In genomic region chr12:52267266-52267665, GRCh38 we compare ENCODE assay signal across 20 cellular contexts. TPM values are rescaled to one million over a fixed set of nuclear protein-coding genes. Genes with fewer than 3 reads are reported as not detected.
DNase-seq lines count a peak whose midpoint lies in the region; TF ChIP-seq lines count a peak whose summit lies in the region.
"Had no signal": no experiment of that assay in that cellular context is flagged by ENCODE, and none has a peak within 500 bp of the region (broad histone marks: within the 10 kb centered on the region; RNA-seq: fewer than 3 reads in every experiment).

No MANE protein-coding gene starts in this region.

- intact Hi-C loops in breast epithelium (cut with DNase I; ENCODE audit: low total_unique reads) (no loop called here), MCF 10A (cut with micrococcal nuclease) (no loop called here), posterior vena cava (cut with DNase I) (no loop called here)

- H3K9me3 ChIP-seq in breast epithelium = no peaks in the 10 kb centered on the region
- peaks cover 0 to 2% (median 0%) of the 10 kb centered on the region in 4 donors for H3K9me3 ChIP-seq in Peyer's patch

- TF ChIP-seq POLR2A in breast epithelium (IDR thresholded peaks at IDR 0.05) (no peak), Peyer's patch (IDR thresholded peaks at IDR 0.05) (no peak)

- H3K4me3 ChIP-seq in breast epithelium (no peak overlapping the region), Peyer's patch (no peak overlapping the region)
- H3K4me3 ChIP-seq: BLaER1 treated with 17β-estradiol and CSF1 and Interleukin-3, amounts not matched to agents 10 nM and 100 nM; GM12878 had no signal

- BruUV-seq in MCF 10A (replicated peaks; lab: Mats Ljungman, UMichigan) = no TSS peak

- DNase-seq in breast epithelium (ENCODE audit: low spot score in 2 of 2) = peak in 1 of 2 donors; percentile 9
- DNase-seq in MCF 10A (ENCODE audit: unreplicated experiment) = no peak
- DNase-seq in posterior vena cava (ENCODE audit: low spot score) = peak; percentile 55
- DNase-seq in substantia nigra (lab: John Stamatoyannopoulos, UW) = no peak
- DNase-seq in iPS-NIHi11 (ENCODE audit: low spot score) = no peak
- DNase-seq in NCI-H524 (lab: John Stamatoyannopoulos, UW) = no peak
- DNase-seq in Peyer's patch = no peak
- DNase-seq: CD8-positive, alpha-beta T cell; DMS 273 treated with DMSO at 0.1 percent for 48 hours; DND-41; EL; GOT3; H7; HFFc6 had no signal

- H3K36me3 Mint-ChIP-seq in MCF 10A (ENCODE audit: insufficient read depth, unreplicated experiment) = no peaks in the 10 kb centered on the region
- H3K36me3 Mint-ChIP-seq: CD8-positive, alpha-beta T cell had no signal

- CTCF ChIA-PET in MCF 10A (lab: Yijun Ruan, JAX) = interaction anchor here (0.6 to 7.2 kb wide), 4 partner anchors 12 to 474 kb away, joined by 3 to 52 read pairs (median 4); no protein-coding TSS in a partner anchor

- H3K36me3 ChIP-seq in breast epithelium (no peaks in the 10 kb centered on the region), Peyer's patch (no peaks in the 10 kb centered on the region)
- H3K36me3 ChIP-seq: BLaER1 treated with 17β-estradiol and CSF1 and Interleukin-3, amounts not matched to agents 10 nM and 100 nM had no signal

- H3K27me3 Mint-ChIP-seq in MCF 10A (ENCODE audit: insufficient read depth, unreplicated experiment) = no peaks in the 10 kb centered on the region

- H3K4me1 ChIP-seq in breast epithelium (no peaks in the 10 kb centered on the region), Peyer's patch (no peaks in the 10 kb centered on the region)
- H3K4me1 ChIP-seq: BLaER1 treated with 17β-estradiol and CSF1 and Interleukin-3, amounts not matched to agents 10 nM and 100 nM had no signal

- POLR2A ChIA-PET in MCF 10A (lab: Yijun Ruan, JAX) = interaction anchor here (1.1 to 1.4 kb wide), 3 partner anchors 11 to 22 kb away, joined by 3 read pairs; no protein-coding TSS in a partner anchor

- H3K27me3 ChIP-seq in breast epithelium = no peaks in the 10 kb centered on the region
- H3K27me3 ChIP-seq in Peyer's patch = no peaks in the 10 kb centered on the region
- H3K27me3 ChIP-seq: BLaER1 treated with 17β-estradiol and CSF1 and Interleukin-3, amounts not matched to agents 10 nM and 100 nM had no signal

- no peak overlapping the region for H3K4me3 Mint-ChIP-seq in MCF 10A (ENCODE audit: unreplicated experiment)
- H3K4me3 Mint-ChIP-seq: B cell; CD8-positive, alpha-beta T cell; HFFc6 had no signal

- H3K27ac ChIP-seq in breast epithelium (peak overlapping the region; percentile 33 to 78), cingulate gyrus (ENCODE audit: low read depth, low read length) (peak overlapping the region; percentile 35), substantia nigra (ENCODE audit: low read depth, low read length, poor library complexity, severe bottlenecking) (peak overlapping the region; percentile 42), Peyer's patch (no peak overlapping the region)
- H3K27ac ChIP-seq: BLaER1 treated with 17β-estradiol and CSF1 and Interleukin-3, amounts not matched to agents 10 nM and 100 nM had no signal

- TF ChIP-seq CTCF in breast epithelium (IDR thresholded peaks at IDR 0.05) = no peak
- no peak for TF ChIP-seq CTCF in MCF 10A (IDR thresholded peaks at IDR 0.05; ENCODE audit: unreplicated experiment)
- TF ChIP-seq CTCF in Peyer's patch (IDR thresholded peaks at IDR 0.05) = no peak

- H3K27ac Mint-ChIP-seq in MCF 10A (ENCODE audit: low read depth, unreplicated experiment) = no peak overlapping the region
- H3K27ac Mint-ChIP-seq: B cell; CD8-positive, alpha-beta T cell; HFFc6 had no signal

- H3K9me3 Mint-ChIP-seq in MCF 10A (ENCODE audit: unreplicated experiment) = peaks cover 14% of the 10 kb centered on the region
- H3K9me3 Mint-ChIP-seq: CD8-positive, alpha-beta T cell; HFFc6 had no signal

- H3K4me1 Mint-ChIP-seq in MCF 10A (ENCODE audit: insufficient read depth, unreplicated experiment) = peaks cover 6% of the 10 kb centered on the region
- H3K4me1 Mint-ChIP-seq: B cell had no signal

RNA-seq across cellular contexts. Expression of gene KRT86, which starts 7.2 kb away (rescaled TPM):
- total RNA-seq in breast epithelium (1 to 10 TPM in 1 of 3 donors, under 1 TPM in 1, not detected in 1; 0.66 to 2.2 TPM), MCF 10A (2022) (37.8 and 45.1 TPM in 2 replicates), posterior vena cava (not detected), Peyer's patch (not detected)
- total RNA-seq: B cell, G401, H7, HepG2 had no signal

RNA-seq across cellular contexts. Expression of gene KRT81, which starts 24.1 kb away (rescaled TPM):
- 10 to 100 TPM in 1 of 3 donors, 1 to 10 TPM in 1, not detected in 1; 3.6 to 29.9 TPM for total RNA-seq in breast epithelium
- 2,023 and 2,244 TPM in 2 replicates for total RNA-seq in MCF 10A (2022)
- total RNA-seq in posterior vena cava = not detected
- not detected for total RNA-seq in Peyer's patch
- total RNA-seq: B cell; CD8-positive, alpha-beta T cell; G401; H7; HepG2 had no signal

RNA-seq across cellular contexts. Expression of gene KRT7, which starts 34.2 kb away (rescaled TPM):
- 1,000 to 10,000 TPM in 1 of 3 donors, 100 to 1,000 TPM in 1, 1 to 10 TPM in 1; 4.2 to 1,051 (median 358) TPM for total RNA-seq in breast epithelium
- 2,379 and 3,360 TPM in 2 replicates for total RNA-seq in MCF 10A (2022)
- total RNA-seq in posterior vena cava = 1 to 10 TPM; 4.1 to 6.8 TPM
- total RNA-seq in Peyer's patch = 1 to 10 TPM in 1 of 4 donors, under 1 TPM in 1, not detected in 2; 0.67 to 1.2 TPM
- total RNA-seq: B cell; CD8-positive, alpha-beta T cell; G401; HepG2 had no signal

RNA-seq across cellular contexts. Expression of gene KRT83, which starts 53.9 kb away (rescaled TPM):
- total RNA-seq in breast epithelium (under 1 TPM in 2 of 3 donors, not detected in 1; 0.33 to 0.59 TPM), MCF 10A (2022) (12.2 and 14.5 TPM in 2 replicates), posterior vena cava (not detected), Peyer's patch (not detected)
- total RNA-seq: B cell; CD8-positive, alpha-beta T cell; GM12878; HepG2; HFFc6 had no signal

Comparison
In these comparisons a context has a peak if more than half of its experiments do, and no peak if none do; other contexts are left out.
1. RNA of gene KRT86, which starts 7.2 kb away (total RNA-seq): 37.8 to 45.1 TPM in MCF 10A; 0.66 to 2.2 TPM in breast epithelium, not detected in posterior vena cava and not detected in Peyer's patch; every median in the first group is over 10 times any median in the second.
2. RNA of gene KRT81, which starts 24.1 kb away (total RNA-seq): 2,023 to 2,244 TPM in MCF 10A; 3.6 to 29.9 TPM in breast epithelium, not detected in posterior vena cava and not detected in Peyer's patch; every median in the first group is over 10 times any median in the second.
3. H3K27ac ChIP-seq: peak in breast epithelium (2 of 2), cingulate gyrus (single experiment) and substantia nigra (single experiment); none in Peyer's patch (0 of 4).